30 cellular contexts compared by ENCODE assay signal in the genomic region with DNA sequence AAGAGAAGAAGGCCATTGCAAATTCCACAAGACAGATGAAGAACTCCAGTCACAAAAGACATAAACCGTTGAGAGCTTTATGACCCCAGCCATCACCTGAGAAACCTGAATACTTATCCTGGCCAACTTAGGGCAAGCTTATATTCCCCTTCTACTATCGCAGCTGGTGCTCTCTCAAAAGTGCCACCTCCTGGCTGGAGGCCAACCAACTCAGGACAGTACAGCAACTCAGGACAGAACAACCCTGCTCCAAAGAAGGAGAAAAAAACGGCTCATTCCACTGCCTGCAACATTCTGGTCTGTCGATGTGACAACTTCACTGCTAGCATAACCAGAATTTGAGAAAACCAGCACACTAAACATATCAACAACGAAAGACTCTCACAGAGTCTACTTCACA. TPM values are rescaled to one million over a fixed set of nuclear protein-coding genes. Genes with fewer than 3 reads are reported as not detected.
DNase-seq lines count a peak whose midpoint lies in the region; ATAC-seq and TF ChIP-seq lines count a peak whose summit lies in the region.
"Had no signal": no experiment of that assay in that cellular context is flagged by ENCODE, and none has a peak within 500 bp of the region (broad histone marks: within the 10 kb centered on the region; RNA-seq: fewer than 3 reads in every experiment).

No MANE protein-coding gene starts in this region.

- no peaks in the 10 kb centered on the region for H3K27me3 ChIP-seq in prostate gland (replicated peaks; ENCODE audit: insufficient read depth)

- no peak overlapping the region for H3K4me3 ChIP-seq in prostate gland
- H3K4me3 ChIP-seq: K562 had no signal

- H3K27ac Mint-ChIP-seq in activated CD4-positive, alpha-beta T cell treated with anti-CD3 and anti-CD28 coated beads, Interleukin-2, amount 10 ng/mL, durations not matched to agents 24 days and 14 days: no peak overlapping the region

- peak; percentile 27 for DNase-seq in activated CD4-positive, alpha-beta T cell treated with anti-CD3 and anti-CD28 coated beads, Interleukin-2, amount 10 ng/mL, durations not matched to agents 24 days and 14 days
- DNase-seq in activated CD4-positive, alpha-beta T cell treated with anti-CD3 and anti-CD28 coated beads for 48 hours: no peak
- DNase-seq in NCI-H524 treated with DMSO at 0.1 percent for 48 hours (lab: John Stamatoyannopoulos, UW): peak; percentile 2
- DNase-seq in left ventricle myocardium superior: peak; percentile 68
- peak; percentile 19 for DNase-seq in prostate gland (ENCODE audit: low spot score)
- DNase-seq in SHP77 (lab: John Stamatoyannopoulos, UW): no peak
- DNase-seq in DMS 273 (lab: John Stamatoyannopoulos, UW; ENCODE audit: unreplicated experiment): no peak
- DNase-seq: 8988T; ACHN; BE2C; DMS53; MV-4-11; NCI-H1105; NCI-H1436 treated with DMSO at 0.1 percent for 48 hours; NCI-H2029 treated with DMSO at 0.1 percent for 48 hours; NCI-H2171 treated with DMSO at 0.1 percent for 48 hours; NCI-H774; NK-92 treated with Interleukin-12 subunit alpha and Interleukin-12 subunit beta, amount 100 ng/mL, for 24 hours; SK-N-SH; SW 1271 had no signal

- no peak for TF ChIP-seq CTCF in prostate gland (IDR thresholded peaks at IDR 0.05)

- intact Hi-C loops in activated CD4-positive, alpha-beta T cell treated with anti-CD3 and anti-CD28 coated beads, Interleukin-2, amount 10 ng/mL, durations not matched to agents 24 days and 14 days (cut with micrococcal nuclease): no loop called here
- intact Hi-C loops in left ventricle myocardium superior (cut with micrococcal nuclease): no loop called here
- intact Hi-C loops in prostate gland (cut with DNase I): no loop called here

- H3K36me3 ChIP-seq in prostate gland: no peaks in the 10 kb centered on the region
- H3K36me3 ChIP-seq: BE2C had no signal

- peaks cover 33% of the 10 kb centered on the region for H3K27me3 Mint-ChIP-seq in activated CD4-positive, alpha-beta T cell treated with anti-CD3 and anti-CD28 coated beads, Interleukin-2, amount 10 ng/mL, durations not matched to agents 24 days and 14 days

- TF ChIP-seq POLR2A in prostate gland (IDR thresholded peaks at IDR 0.05): no peak

- no peaks in the 10 kb centered on the region for H3K4me1 ChIP-seq in prostate gland (replicated peaks)
- H3K4me1 ChIP-seq: BE2C had no signal

- H3K27ac ChIP-seq in prostate gland: no peak overlapping the region
- H3K27ac ChIP-seq: RWPE1 had no signal

- H3K36me3 Mint-ChIP-seq in activated CD4-positive, alpha-beta T cell treated with anti-CD3 and anti-CD28 coated beads, Interleukin-2, amount 10 ng/mL, durations not matched to agents 24 days and 14 days (ENCODE audit: low read depth): no peaks in the 10 kb centered on the region
- H3K36me3 Mint-ChIP-seq: CD14-positive monocyte had no signal

- 42% methylated on average over 5 of the region's 5 CpGs for WGBS in prostate gland

- no peaks in the 10 kb centered on the region for H3K4me1 Mint-ChIP-seq in activated CD4-positive, alpha-beta T cell treated with anti-CD3 and anti-CD28 coated beads, Interleukin-2, amount 10 ng/mL, durations not matched to agents 24 days and 14 days
- H3K4me1 Mint-ChIP-seq: CD14-positive monocyte had no signal

- no peak overlapping the region for H3K4me3 Mint-ChIP-seq in activated CD4-positive, alpha-beta T cell treated with anti-CD3 and anti-CD28 coated beads, Interleukin-2, amount 10 ng/mL, durations not matched to agents 24 days and 14 days
- H3K4me3 Mint-ChIP-seq: CD14-positive monocyte had no signal

- H3K9me3 Mint-ChIP-seq in activated CD4-positive, alpha-beta T cell treated with anti-CD3 and anti-CD28 coated beads, Interleukin-2, amount 10 ng/mL, durations not matched to agents 24 days and 14 days: no peaks in the 10 kb centered on the region

- H3K9me3 ChIP-seq in prostate gland: no peaks in the 10 kb centered on the region
- H3K9me3 ChIP-seq: BE2C, SK-N-SH had no signal

- ATAC-seq in left ventricle myocardium superior: peak; percentile 17
- ATAC-seq in HG03045 (IDR thresholded peaks at IDR 0.05; ENCODE audit: unreplicated experiment): no peak
- ATAC-seq: HepG2, K562 had no signal

RNA-seq across cellular contexts. Expression of gene KRT6B, which starts 9.7 kb away (rescaled TPM):
- not detected in 2 replicates for total RNA-seq in activated CD4-positive, alpha-beta T cell treated with anti-CD3 and anti-CD28 coated beads, Interleukin-2, amount 10 ng/mL, durations not matched to agents 24 days and 14 days
- total RNA-seq in left ventricle myocardium superior: not detected
- total RNA-seq in prostate gland: under 1 TPM; 0.40 to 0.87 TPM
- total RNA-seq: Daoy, G401, HepG2, HT1080, K562, LHCN-M2 had no signal

RNA-seq across cellular contexts. Expression of gene KRT6C, which starts 11.9 kb away (rescaled TPM):
- total RNA-seq in activated CD4-positive, alpha-beta T cell treated with anti-CD3 and anti-CD28 coated beads, Interleukin-2, amount 10 ng/mL, durations not matched to agents 24 days and 14 days: not detected in 2 replicates
- not detected for total RNA-seq in left ventricle myocardium superior
- not detected for total RNA-seq in prostate gland
- total RNA-seq: Daoy, G401, HepG2, HT1080, K562, LHCN-M2 had no signal

RNA-seq across cellular contexts. Expression of gene KRT75, which starts 27.5 kb away (rescaled TPM):
- total RNA-seq in activated CD4-positive, alpha-beta T cell treated with anti-CD3 and anti-CD28 coated beads, Interleukin-2, amount 10 ng/mL, durations not matched to agents 24 days and 14 days: not detected in 2 replicates
- total RNA-seq in left ventricle myocardium superior: not detected
- total RNA-seq in prostate gland: not detected
- total RNA-seq: HepG2, HT1080, K562, LHCN-M2, MCF 10A had no signal

RNA-seq across cellular contexts. Expression of gene KRT6A, which starts 31.4 kb away (rescaled TPM):
- not detected in 2 replicates for total RNA-seq in activated CD4-positive, alpha-beta T cell treated with anti-CD3 and anti-CD28 coated beads, Interleukin-2, amount 10 ng/mL, durations not matched to agents 24 days and 14 days
- total RNA-seq in left ventricle myocardium superior (0.27 TPM), prostate gland (10 to 100 TPM in 1 of 2 donors, 1 to 10 TPM in 1; 5.9 to 13.6 TPM)
- total RNA-seq: Daoy, G401, HepG2, HT1080, K562, LHCN-M2 had no signal

RNA-seq across cellular contexts. Expression of gene KRT82, which starts 55.6 kb away (rescaled TPM):
- not detected in 2 replicates for total RNA-seq in activated CD4-positive, alpha-beta T cell treated with anti-CD3 and anti-CD28 coated beads, Interleukin-2, amount 10 ng/mL, durations not matched to agents 24 days and 14 days
- total RNA-seq in left ventricle myocardium superior (not detected), prostate gland (not detected)
- total RNA-seq: Daoy, G401, HepG2, HT1080, K562, LHCN-M2, MCF 10A had no signal

Comparison
In these comparisons a context has a peak if more than half of its experiments do, and no peak if none do; other contexts are left out.
1. DNase-seq: peak in activated CD4-positive, alpha-beta T cell treated with anti-CD3 and anti-CD28 coated beads, Interleukin-2, amount 10 ng/mL, durations not matched to agents 24 days and 14 days (single experiment), NCI-H524 treated with DMSO at 0.1 percent for 48 hours (single experiment), left ventricle myocardium superior (single experiment) and prostate gland (single experiment); none in activated CD4-positive, alpha-beta T cell treated with anti-CD3 and anti-CD28 coated beads for 48 hours (single experiment), SHP77 (0 of 2) and DMS 273 (single experiment).